ENCODE assay signal across 32 cellular contexts in genomic region chr7:85376589-85376988, GRCh38.
"Had no signal": no experiment of that assay in that cellular context is flagged by ENCODE, and none has a peak within 500 bp of the region (broad histone marks: within the 10 kb centered on the region; RNA-seq: fewer than 3 reads in every experiment).

No MANE protein-coding gene starts in this region.

- H3K9me3 ChIP-seq: adrenal gland, ascending aorta, body of pancreas, breast epithelium had no signal

- H3K27me3 ChIP-seq: adrenal gland, ascending aorta, body of pancreas, brain microvascular endothelial cell, breast epithelium, cardiac muscle cell had no signal

- H3K4me3 ChIP-seq: adrenal gland, ascending aorta, body of pancreas, breast epithelium, cardiac muscle cell had no signal

- H3K27ac ChIP-seq: adrenal gland, ascending aorta, body of pancreas, brain microvascular endothelial cell, breast epithelium, cardiac muscle cell had no signal

- ATAC-seq: activated naive CD4-positive, alpha-beta T cell treated with anti-CD3 and anti-CD28 coated beads, Interleukin-2, amount 50 U/mL, for 72 hours; activated naive CD8-positive, alpha-beta T cell treated with anti-CD3 and anti-CD28 coated beads, Interleukin-2, amount 50 U/mL, for 24 hours; activated T-cell treated with anti-CD3 and anti-CD28 coated beads, Interleukin-2, amount 50 U/mL, for 4 hours; activated T-cell treated with anti-CD3 and anti-CD28 coated beads, Interleukin-2, amount 50 U/mL, for 72 hours; activated T-helper 17 cell treated with anti-CD3 and anti-CD28 coated beads, Interleukin-2, amount 50 U/mL, for 72 hours; body of pancreas had no signal

- H3K4me1 ChIP-seq: adrenal gland, ascending aorta, body of pancreas, breast epithelium had no signal

- H3K36me3 ChIP-seq: adrenal gland, ascending aorta, brain microvascular endothelial cell, breast epithelium, cardiac muscle cell had no signal

- DNase-seq: activated effector memory CD4-positive, alpha-beta T cell treated with anti-CD3 and anti-CD28 coated beads, Interleukin-2, amount 50 U/mL, for 16 hours; activated effector memory CD4-positive, alpha-beta T cell treated with Interleukin-2 at 50 U/mL for 16 hours; activated gamma-delta T cell; activated gamma-delta T cell treated with Interleukin-2 at 50 U/mL for 16 hours; activated naive CD4-positive, alpha-beta T cell; activated naive CD4-positive, alpha-beta T cell treated with anti-CD3 and anti-CD28 coated beads for 36 hours; activated naive CD4-positive, alpha-beta T cell treated with anti-CD3 and anti-CD28 coated beads, Interleukin-2, amount 10 ng/mL, durations not matched to agents 7 days and 5 days; activated naive CD4-positive, alpha-beta T cell treated with anti-CD3 and anti-CD28 coated beads, Interleukin-2, amount 50 U/mL, for 16 hours; activated naive CD4-positive, alpha-beta T cell treated with Interleukin-2 at 50 U/mL for 16 hours; activated naive CD8-positive, alpha-beta T cell treated with anti-CD3 and anti-CD28 coated beads for 36 hours; activated naive CD8-positive, alpha-beta T cell treated with anti-CD3 and anti-CD28 coated beads, Interleukin-2, amount 10 ng/mL, durations not matched to agents 7 days and 5 days; activated naive CD8-positive, alpha-beta T cell treated with anti-CD3 and anti-CD28 coated beads, Interleukin-2, amount 50 U/mL, for 24 hours; activated T-cell treated with anti-CD3 and anti-CD28 coated beads, Interleukin-2, amount 50 U/mL, for 1 hour; activated T-cell treated with anti-CD3 and anti-CD28 coated beads, Interleukin-2, amount 50 U/mL, for 24 hours; activated T-cell treated with anti-CD3 and anti-CD28 coated beads, Interleukin-2, amount 50 U/mL, for 4 hours; activated T-cell treated with anti-CD3 and anti-CD28 coated beads, Interleukin-2, amount 50 U/mL, for 48 hours; activated T-cell treated with anti-CD3 and anti-CD28 coated beads, Interleukin-2, amount 50 U/mL, for 72 hours; adrenal gland; amniotic stem cell; amygdala; anterior cingulate cortex; aorta; body of pancreas; brain microvascular endothelial cell; caudate nucleus; central memory CD4-positive, alpha-beta T cell; cerebellar nuclear complex had no signal
